ENCODE assay signal across 15 cellular contexts in genomic region chr18:55228191-55228590, GRCh38.
DNase-seq lines count a peak whose midpoint lies in the region; ATAC-seq and TF ChIP-seq lines count a peak whose summit lies in the region.
"Had no signal": no experiment of that assay in that cellular context is flagged by ENCODE, and none has a peak within 500 bp of the region (broad histone marks: within the 10 kb centered on the region; RNA-seq: fewer than 3 reads in every experiment).

No MANE protein-coding gene starts in this region.

- no peaks in the 10 kb centered on the region for H3K27me3 Mint-ChIP-seq in activated T-cell treated with anti-CD3 and anti-CD28 coated beads, Interleukin-2, amount 50 U/mL, for 24 hours
- H3K27me3 Mint-ChIP-seq: activated naive CD8-positive, alpha-beta T cell treated with anti-CD3 and anti-CD28 coated beads for 36 hours had no signal

- H3K4me1 Mint-ChIP-seq in activated T-cell treated with anti-CD3 and anti-CD28 coated beads, Interleukin-2, amount 50 U/mL, for 24 hours (ENCODE audit: low read depth): no peaks in the 10 kb centered on the region
- H3K4me1 Mint-ChIP-seq: activated naive CD8-positive, alpha-beta T cell treated with anti-CD3 and anti-CD28 coated beads for 36 hours had no signal

- H3K4me3 ChIP-seq in left ventricle myocardium inferior: no peak overlapping the region
- H3K4me3 ChIP-seq in right atrium auricular region: no peak overlapping the region
- H3K4me3 ChIP-seq in left lung: no peak overlapping the region
- H3K4me3 ChIP-seq: coronary artery, spleen, tibial artery had no signal

- ATAC-seq in left lung: no peak
- no peak for ATAC-seq in GM18519 (IDR thresholded peaks at IDR 0.05; ENCODE audit: low FRiP score, unreplicated experiment)

- H3K4me1 ChIP-seq in left ventricle myocardium inferior (peaks cover 27% of the 10 kb centered on the region), right atrium auricular region (peaks cover 0 to 7% of the 10 kb centered on the region in 2 donors), left lung (no peaks in the 10 kb centered on the region)
- H3K4me1 ChIP-seq: spleen, tibial artery had no signal

- peak overlapping the region; percentile 58 for H3K27ac ChIP-seq in left ventricle myocardium inferior (replicated peaks)
- peak overlapping the region in 1 of 2 donors; percentile 32 for H3K27ac ChIP-seq in right atrium auricular region
- no peak overlapping the region for H3K27ac ChIP-seq in left lung
- H3K27ac ChIP-seq: coronary artery, spleen, tibial artery had no signal

- DNase-seq in left ventricle myocardium inferior (no peak), right atrium auricular region (ENCODE audit: low spot score) (no peak), astrocyte of the hippocampus (ENCODE audit: low read depth, low spot score) (peak; percentile 65), middle frontal gyrus (ENCODE audit: extremely low spot score, low spot score) (peak; percentile 3), left lung (no peak), occipital lobe (lab: John Stamatoyannopoulos, UW) (no peak)
- no peak for DNase-seq in activated T-cell treated with anti-CD3 and anti-CD28 coated beads, Interleukin-2, amount 50 U/mL, for 24 hours
- DNase-seq: activated naive CD8-positive, alpha-beta T cell treated with anti-CD3 and anti-CD28 coated beads for 36 hours; NCI-H774; SIG-M5 had no signal

- H3K4me3 Mint-ChIP-seq in activated T-cell treated with anti-CD3 and anti-CD28 coated beads, Interleukin-2, amount 50 U/mL, for 24 hours: no peak overlapping the region
- H3K4me3 Mint-ChIP-seq: activated naive CD8-positive, alpha-beta T cell treated with anti-CD3 and anti-CD28 coated beads for 36 hours; neural crest cell had no signal

- intact Hi-C loops in left ventricle myocardium inferior (cut with micrococcal nuclease) (no loop called here), left lung (cut with DNase I) (loop anchor here in 1 of 2 donors (10.0 kb wide), 1 partner anchor 103 kb away; no protein-coding TSS in a partner anchor)

- H3K27ac Mint-ChIP-seq in activated T-cell treated with anti-CD3 and anti-CD28 coated beads, Interleukin-2, amount 50 U/mL, for 24 hours: no peak overlapping the region
- H3K27ac Mint-ChIP-seq: activated naive CD8-positive, alpha-beta T cell treated with anti-CD3 and anti-CD28 coated beads for 36 hours had no signal

- no peaks in the 10 kb centered on the region for H3K9me3 Mint-ChIP-seq in activated T-cell treated with anti-CD3 and anti-CD28 coated beads, Interleukin-2, amount 50 U/mL, for 24 hours
- H3K9me3 Mint-ChIP-seq: activated naive CD8-positive, alpha-beta T cell treated with anti-CD3 and anti-CD28 coated beads for 36 hours; neural crest cell had no signal

- no peaks in the 10 kb centered on the region for H3K27me3 ChIP-seq in left ventricle myocardium inferior (ENCODE audit: low read depth)
- H3K27me3 ChIP-seq in right atrium auricular region: no peaks in the 10 kb centered on the region
- H3K27me3 ChIP-seq in left lung: no peaks in the 10 kb centered on the region
- H3K27me3 ChIP-seq: spleen, tibial artery had no signal

- H3K36me3 Mint-ChIP-seq in activated T-cell treated with anti-CD3 and anti-CD28 coated beads, Interleukin-2, amount 50 U/mL, for 24 hours (ENCODE audit: low read depth): no peaks in the 10 kb centered on the region
- H3K36me3 Mint-ChIP-seq: activated naive CD8-positive, alpha-beta T cell treated with anti-CD3 and anti-CD28 coated beads for 36 hours had no signal

- H3K36me3 ChIP-seq in left ventricle myocardium inferior (peaks cover 84% of the 10 kb centered on the region), right atrium auricular region (peaks cover 61% of the 10 kb centered on the region), left lung (peaks cover 0 to 40% of the 10 kb centered on the region in 2 donors)

- no peaks in the 10 kb centered on the region for H3K9me3 ChIP-seq in left ventricle myocardium inferior (replicated peaks)
- no peaks in the 10 kb centered on the region for H3K9me3 ChIP-seq in right atrium auricular region
- no peaks in the 10 kb centered on the region for H3K9me3 ChIP-seq in left lung
- H3K9me3 ChIP-seq: spleen, tibial artery had no signal

- TF ChIP-seq CTCF in left ventricle myocardium inferior (IDR thresholded peaks at IDR 0.05; ENCODE audit: borderline replicate concordance) (no peak), right atrium auricular region (IDR thresholded peaks at IDR 0.05) (no peak), left lung (IDR thresholded peaks at IDR 0.05) (no peak)

Comparison
In these comparisons a context has a peak if more than half of its experiments do, and no peak if none do; other contexts are left out.
1. DNase-seq: peak in astrocyte of the hippocampus (single experiment) and middle frontal gyrus (single experiment); none in left ventricle myocardium inferior (single experiment), right atrium auricular region (single experiment), left lung (0 of 2), occipital lobe (single experiment) and activated T-cell treated with anti-CD3 and anti-CD28 coated beads, Interleukin-2, amount 50 U/mL, for 24 hours (single experiment).